In genomic region chr2:55133467-55134315, GRCh38 we compare ENCODE assay signal across 8 cellular contexts.
DNase-seq lines count a peak whose midpoint lies in the region; ATAC-seq and TF ChIP-seq lines count a peak whose summit lies in the region.

No MANE protein-coding gene starts in this region.

- no peaks in the 10 kb centered on the region for H3K9me3 Mint-ChIP-seq in GM23338

- H3K4me2 ChIP-seq in GM23338: peak overlapping the region; percentile 49

- no peaks in the 10 kb centered on the region for H3K36me3 Mint-ChIP-seq in GM23338 (ENCODE audit: low read depth)

- peaks cover 25% of the 10 kb centered on the region for H3K27me3 Mint-ChIP-seq in GM23338 (ENCODE audit: insufficient read depth, low read depth, poor library complexity)

- H3K27me3 ChIP-seq in GM23338 (ENCODE audit: insufficient read depth) (no peaks in the 10 kb centered on the region), left ventricle myocardium inferior (ENCODE audit: low read depth) (no peaks in the 10 kb centered on the region), psoas muscle (ENCODE audit: insufficient read depth in 3 of 3, low read length in 2 of 3) (no peaks in the 10 kb centered on the region)

- no peak overlapping the region for H2AFZ ChIP-seq in GM23338

- H3K4me3 ChIP-seq in GM23338 (no peak overlapping the region), left ventricle myocardium inferior (peak overlapping the region; percentile 54), psoas muscle (peak overlapping the region; percentile 51)

- no peaks in the 10 kb centered on the region for H3K79me2 ChIP-seq in GM23338 (replicated peaks; ENCODE audit: insufficient read depth)

- H3K27ac ChIP-seq in GM23338 (ENCODE audit: low read depth) (peak overlapping the region; percentile 81), left ventricle myocardium inferior (replicated peaks) (peak overlapping the region; percentile 69), psoas muscle (peak overlapping the region; percentile 34)

- no peaks in the 10 kb centered on the region for H3K9me3 ChIP-seq in left ventricle myocardium inferior (replicated peaks)
- no peaks in the 10 kb centered on the region for H3K9me3 ChIP-seq in psoas muscle

- H3K9me2 ChIP-seq in GM23338 (ENCODE audit: insufficient read depth): no peaks in the 10 kb centered on the region

- WGBS in psoas muscle, 3 donors: 38 to 55% (median 50%) methylated on average over 10 of the region's 10 CpGs

- intact Hi-C loops in left ventricle myocardium inferior (cut with micrococcal nuclease) (no loop called here), psoas muscle (cut with DNase I) (no loop called here)

- peak overlapping the region; percentile 36 for H3K4me3 Mint-ChIP-seq in GM23338

- TF ChIP-seq CTCF in GM23338 (conservative IDR thresholded peaks at IDR 0.05; ENCODE audit: low read depth in 2 of 2) (no peak), left ventricle myocardium inferior (IDR thresholded peaks at IDR 0.05; ENCODE audit: borderline replicate concordance) (no peak), psoas muscle (IDR thresholded peaks at IDR 0.05) (no peak)

- H3K4me1 ChIP-seq in GM23338 (ENCODE audit: insufficient read depth) (peaks cover 33% of the 10 kb centered on the region), left ventricle myocardium inferior (peaks cover 22% of the 10 kb centered on the region), psoas muscle (no peaks in the 10 kb centered on the region)

- peaks cover 49% of the 10 kb centered on the region for H3K4me1 Mint-ChIP-seq in GM23338

- no peaks in the 10 kb centered on the region for H3K36me3 ChIP-seq in GM23338 (ENCODE audit: insufficient read depth)
- no peaks in the 10 kb centered on the region for H3K36me3 ChIP-seq in left ventricle myocardium inferior
- H3K36me3 ChIP-seq in psoas muscle (ENCODE audit: insufficient read depth in 1 of 2, low read depth in 1 of 2): no peaks in the 10 kb centered on the region

- H4K20me1 ChIP-seq in GM23338 (replicated peaks; ENCODE audit: insufficient read depth): no peaks in the 10 kb centered on the region

- peak; percentile 91 for DNase-seq in GM04503 (ENCODE audit: low read depth)
- DNase-seq in GM23338 (ENCODE audit: low spot score): peak; percentile 97
- DNase-seq in NCI-H69 (lab: John Stamatoyannopoulos, UW): peak; percentile 9
- DNase-seq in activated naive CD4-positive, alpha-beta T cell treated with anti-CD3 and anti-CD28 coated beads, Interleukin-2, amount 50 U/mL, for 16 hours: peak; percentile 21
- DNase-seq in left ventricle myocardium inferior: no peak
- no peak for DNase-seq in psoas muscle
- DNase-seq in NCI-H524 (lab: John Stamatoyannopoulos, UW): no peak

- H3F3A ChIP-seq in GM23338 (replicated peaks; ENCODE audit: low read depth): 0 out of 2 replicates have a peak, but pooled peaks cover 2% of the 10 kb centered on the region

- H3K27ac Mint-ChIP-seq in GM23338: peak overlapping the region; percentile 97

- ATAC-seq in GM23338 (peak; percentile 84), psoas muscle (peak; percentile 44 to 76 (median 52)), HG03457 (IDR thresholded peaks at IDR 0.05; ENCODE audit: unreplicated experiment) (no peak)

TF ChIP-seq in GM23338, 12 proteins besides CTCF, POLR2A, EP300 and RAD21:
- TF ChIP-seq REST (IDR thresholded peaks at IDR 0.05; ENCODE audit: unreplicated experiment) (no peak), ZNF331 (CRISPR knock-in tag; IDR thresholded peaks at IDR 0.05; ENCODE audit: low read depth) (0 out of 2 replicates have a peak, but pooled peaks have one; percentile 23), ZNF114 (CRISPR knock-in tag; IDR thresholded peaks at IDR 0.05) (no peak), EZH2phosphoT487 (IDR thresholded peaks at IDR 0.05; ENCODE audit: unreplicated experiment) (no peak), NANOG (IDR thresholded peaks at IDR 0.05; ENCODE audit: borderline replicate concordance) (no peak), CREB1 (CRISPR knock-in tag; IDR thresholded peaks at IDR 0.05; ENCODE audit: low read depth) (peak; percentile 27; the same call in 1 of the 2 replicates), JUNB (IDR thresholded peaks at IDR 0.05; ENCODE audit: unreplicated experiment) (no peak), POLR2AphosphoS5 (IDR thresholded peaks at IDR 0.05; ENCODE audit: low read depth) (0 out of 2 replicates have a peak, but pooled peaks have one; percentile 13), STAT1 (IDR thresholded peaks at IDR 0.05; ENCODE audit: unreplicated experiment) (no peak)

Comparison
In these comparisons a context has a peak if more than half of its experiments do, and no peak if none do; other contexts are left out.
1. DNase-seq: peak in GM04503 (single experiment), GM23338 (single experiment), NCI-H69 (single experiment) and activated naive CD4-positive, alpha-beta T cell treated with anti-CD3 and anti-CD28 coated beads, Interleukin-2, amount 50 U/mL, for 16 hours (single experiment); none in left ventricle myocardium inferior (single experiment), psoas muscle (0 of 2) and NCI-H524 (0 of 2).
2. Peak in every context shown above with its lines, with median percentiles within 50 percentile points of each other: H3K27ac ChIP-seq.